10 cellular contexts compared by ENCODE assay signal in genomic region chr1:13543927-13544556, GRCh38. TPM values are rescaled to one million over a fixed set of nuclear protein-coding genes. Genes with fewer than 3 reads are reported as not detected.
DNase-seq lines count a peak whose midpoint lies in the region; ATAC-seq and TF ChIP-seq lines count a peak whose summit lies in the region.
"Had no signal": no experiment of that assay in that cellular context is flagged by ENCODE, and none has a peak within 500 bp of the region (broad histone marks: within the 10 kb centered on the region; RNA-seq: fewer than 3 reads in every experiment).

No MANE protein-coding gene starts in this region.

- H3K27ac ChIP-seq in GM23248 (no peak overlapping the region), adrenal gland (peak overlapping the region; percentile 71 to 95 (median 84)), left ventricle myocardium inferior (replicated peaks) (peak overlapping the region; percentile 88)

- peak overlapping the region; percentile 4; the same call in 1 of the 2 replicates for H2AFZ ChIP-seq in GM23248

- no peaks in the 10 kb centered on the region for H3K79me2 ChIP-seq in GM23248 (ENCODE audit: insufficient read depth)

- H3K4me1 ChIP-seq in GM23248 (ENCODE audit: insufficient read depth) (no peaks in the 10 kb centered on the region), adrenal gland (replicated peaks in 1 of 2) (peaks cover 3 to 13% of the 10 kb centered on the region in 2 donors), left ventricle myocardium inferior (peaks cover 28% of the 10 kb centered on the region)

- no peaks in the 10 kb centered on the region for H3K27me3 ChIP-seq in GM23248 (replicated peaks; ENCODE audit: insufficient read depth)
- H3K27me3 ChIP-seq in adrenal gland, result no peaks in the 10 kb centered on the region
- H3K27me3 ChIP-seq in left ventricle myocardium inferior (ENCODE audit: low read depth), result peaks cover 4% of the 10 kb centered on the region

- in situ Hi-C loops in GM23248 (cut with MboI), result no loop called here

- intact Hi-C loops in adrenal gland (cut with DNase I), result loop anchor here in 1 of 2 donors (10.0 kb wide), 1 partner anchor 79 kb away; no protein-coding TSS in a partner anchor
- intact Hi-C loops in left ventricle myocardium inferior (cut with micrococcal nuclease), result no loop called here

- no peaks in the 10 kb centered on the region for H3K9me2 ChIP-seq in GM23248 (ENCODE audit: insufficient read depth)

- TF ChIP-seq CTCF in adrenal gland (IDR thresholded peaks at IDR 0.05) (peak; percentile 71 to 86 (median 80)), left ventricle myocardium inferior (IDR thresholded peaks at IDR 0.05; ENCODE audit: borderline replicate concordance) (peak; percentile 70), retinal pigment epithelial cell (conservative IDR thresholded peaks at IDR 0.05; ENCODE audit: low read depth, low read length) (peak; percentile 62)

- ATAC-seq in GM18520 (IDR thresholded peaks at IDR 0.05; ENCODE audit: unreplicated experiment), result no peak
- ATAC-seq in HG03442 (IDR thresholded peaks at IDR 0.05; ENCODE audit: unreplicated experiment), result no peak

- DNase-seq in GM23248 (peak; percentile 67), adrenal gland (peak; percentile 68 to 90 (median 83)), left ventricle myocardium inferior (peak; percentile 60), retinal pigment epithelial cell (ENCODE audit: low read depth) (no peak), DMS153 treated with DMSO at 0.1 percent for 48 hours (lab: John Stamatoyannopoulos, UW; ENCODE audit: unreplicated experiment) (no peak), KG1 (lab: John Stamatoyannopoulos, UW) (no peak)
- DNase-seq: activated CD8-positive, alpha-beta memory T cell treated with anti-CD3 and anti-CD28 coated beads, Interleukin-2, amount 50 U/mL, for 4 hours had no signal

- no peak for TF ChIP-seq POLR2A in adrenal gland (IDR thresholded peaks at IDR 0.05)

- H3K4me3 ChIP-seq in GM23248 (0 out of 2 replicates have a peak overlapping the region, but pooled peaks have one; percentile 15), adrenal gland (peak overlapping the region in 1 of 4 donors; percentile 33), left ventricle myocardium inferior (peak overlapping the region; percentile 22), retinal pigment epithelial cell (ENCODE audit: low read length) (no peak overlapping the region)

- H3K4me2 ChIP-seq in GM23248 (ENCODE audit: unreplicated experiment), result peak overlapping the region; percentile 6

- no peaks in the 10 kb centered on the region for H4K20me1 ChIP-seq in GM23248 (ENCODE audit: insufficient read depth)

- no peaks in the 10 kb centered on the region for H3F3A ChIP-seq in GM23248 (ENCODE audit: insufficient read depth)

- peak overlapping the region; percentile 41; the same call in 1 of the 2 replicates for H3K9ac ChIP-seq in GM23248

- H3K36me3 ChIP-seq in GM23248 (ENCODE audit: low read depth) (no peaks in the 10 kb centered on the region), adrenal gland (replicated peaks in 1 of 2) (no peaks in the 10 kb centered on the region), left ventricle myocardium inferior (no peaks in the 10 kb centered on the region)

- H3K9me3 ChIP-seq in GM23248 (ENCODE audit: low read depth) (no peaks in the 10 kb centered on the region), adrenal gland (replicated peaks in 1 of 3) (no peaks in the 10 kb centered on the region), left ventricle myocardium inferior (replicated peaks) (no peaks in the 10 kb centered on the region)

- 8% methylated on average over 14 of the region's 14 CpGs for WGBS in GM23248 (ENCODE audit: low coverage in 1 of 2, low lambda C conversion rate in 2 of 2, missing lambda C conversion rate in 2 of 2), 2 experiments
- 18 to 26% (median 23%) methylated on average over 12 to 14 of the region's 14 CpGs for WGBS in adrenal gland, 4 donors

RNA-seq across cellular contexts. Expression of gene LRRC38, which starts 30.2 kb away (rescaled TPM):
- not detected in 2 replicates for total RNA-seq in GM23248 (2014; rRNA removed; shearing (Covaris generic))
- polyA plus RNA-seq in GM23248 (2016; fragmentation: Nextera tagmentation; extraction: Ambion mirVana), result not detected in 2 replicates
- 10 to 100 TPM in 3 of 8 donors, 1 to 10 TPM in 5; 7.9 to 60.3 (median 9.5) TPM for total RNA-seq in adrenal gland
- 10 to 100 TPM in 1 of 3 donors, 1 to 10 TPM in 2; 5.6 to 10.0 (median 9.7) TPM for polyA plus RNA-seq in adrenal gland
- total RNA-seq in left ventricle myocardium inferior, result 0.30 TPM
- total RNA-seq: mononuclear cell had no signal

RNA-seq across cellular contexts. Expression of gene PDPN, which starts 39.6 kb away (rescaled TPM):
- 0.25 and 1.1 TPM in 2 replicates for total RNA-seq in GM23248 (2014; rRNA removed; shearing (Covaris generic))
- polyA plus RNA-seq in GM23248 (2016; fragmentation: Nextera tagmentation; extraction: Ambion mirVana) (1.8 and 2.4 TPM in 2 replicates), adrenal gland (1 to 10 TPM; 1.5 to 7.9 (median 4.1) TPM)
- total RNA-seq in adrenal gland (10 to 100 TPM in 3 of 8 donors, 1 to 10 TPM in 5; 1.2 to 13.8 (median 6.9) TPM), left ventricle myocardium inferior (16.7 TPM)
- total RNA-seq: mononuclear cell had no signal

Comparison
In these comparisons a context has a peak if more than half of its experiments do, and no peak if none do; other contexts are left out.
1. DNase-seq: peak in GM23248 (single experiment), adrenal gland (7 of 7) and left ventricle myocardium inferior (single experiment); none in retinal pigment epithelial cell (single experiment), DMS153 treated with DMSO at 0.1 percent for 48 hours (single experiment) and KG1 (single experiment).
2. Peak in every context shown above with its lines, with median percentiles within 50 percentile points of each other: CTCF ChIP-seq.